In genomic region chr2:50098242-50098641, GRCh38 we compare ENCODE assay signal across 19 cellular contexts.
A peak's percentile ranks its signal among the peaks of the same experiment; 100 is the strongest.
DNase-seq lines count a peak whose midpoint lies in the region; ATAC-seq and TF ChIP-seq lines count a peak whose summit lies in the region.
"Had no signal": no experiment of that assay in that cellular context is flagged by ENCODE, and none has a peak within 500 bp of the region (broad histone marks: within the 10 kb centered on the region; RNA-seq: fewer than 3 reads in every experiment).

No MANE protein-coding gene starts in this region.

- H3K27ac ChIP-seq in HEK293 (ENCODE audit: extremely low read depth, low read depth, low read length) (no peak overlapping the region), endodermal cell (ENCODE audit: low read depth, low read length) (no peak overlapping the region)
- H3K27ac ChIP-seq: BLaER1 treated with 17β-estradiol and CSF1 and Interleukin-3, amounts not matched to agents 10 nM and 100 nM had no signal

- H3K4me3 ChIP-seq in HEK293 (ENCODE audit: low read depth, low read length) (no peak overlapping the region), endodermal cell (ENCODE audit: low read length) (no peak overlapping the region), lower leg skin (ENCODE audit: low read depth, poor library complexity, severe bottlenecking) (no peak overlapping the region)
- H3K4me3 ChIP-seq: BLaER1 treated with 17β-estradiol and CSF1 and Interleukin-3, amounts not matched to agents 10 nM and 100 nM had no signal

- no peak for TF ChIP-seq CTCF in HEK293 (tag by site-specific recombination; IDR thresholded peaks at IDR 0.05)
- no peak for TF ChIP-seq CTCF in endodermal cell (conservative IDR thresholded peaks at IDR 0.05)
- no peak for TF ChIP-seq CTCF in lower leg skin (IDR thresholded peaks at IDR 0.05)

- peaks cover 36% of the 10 kb centered on the region for H3K27me3 ChIP-seq in endodermal cell (ENCODE audit: control insufficient read depth, insufficient read depth, low read length, poor library complexity, severe bottlenecking)
- H3K27me3 ChIP-seq: BLaER1 treated with 17β-estradiol and CSF1 and Interleukin-3, amounts not matched to agents 10 nM and 100 nM had no signal

- TF ChIP-seq POLR2A in lower leg skin (IDR thresholded peaks at IDR 0.05) = no peak

- peaks cover 31% of the 10 kb centered on the region for H3K27me3 Mint-ChIP-seq in endodermal cell (ENCODE audit: insufficient read depth)
- H3K27me3 Mint-ChIP-seq: B cell; CD4-positive, alpha-beta T cell; CD8-positive, alpha-beta memory T cell had no signal

- ATAC-seq in left cardiac atrium (no peak), HG02759 (IDR thresholded peaks at IDR 0.05; ENCODE audit: unreplicated experiment) (no peak)

- no peaks in the 10 kb centered on the region for H3K9me3 ChIP-seq in HEK293 (ENCODE audit: control insufficient read depth, insufficient read depth, low read depth, low read length)
- no peaks in the 10 kb centered on the region for H3K9me3 ChIP-seq in endodermal cell (ENCODE audit: control insufficient read depth, low read length)
- H3K9me3 ChIP-seq: BLaER1 treated with 17β-estradiol and CSF1 and Interleukin-3, amounts not matched to agents 10 nM and 100 nM had no signal

- no peaks in the 10 kb centered on the region for H3K36me3 Mint-ChIP-seq in endodermal cell (ENCODE audit: low read depth)
- H3K36me3 Mint-ChIP-seq: CD14-positive monocyte; CD8-positive, alpha-beta memory T cell had no signal

- no peak overlapping the region for H3K27ac Mint-ChIP-seq in endodermal cell
- H3K27ac Mint-ChIP-seq: B cell; CD14-positive monocyte; CD4-positive, alpha-beta T cell; CD8-positive, alpha-beta memory T cell had no signal

- peaks cover 7% of the 10 kb centered on the region for H3K4me1 Mint-ChIP-seq in endodermal cell
- H3K4me1 Mint-ChIP-seq: B cell; CD14-positive monocyte; CD8-positive, alpha-beta memory T cell had no signal

- H3K4me3 Mint-ChIP-seq in endodermal cell = no peak overlapping the region
- H3K4me3 Mint-ChIP-seq: B cell; CD14-positive monocyte; CD4-positive, alpha-beta T cell; CD8-positive, alpha-beta memory T cell had no signal

- intact Hi-C loops in lower leg skin (cut with DNase I; ENCODE audit: low total_unique reads) (no loop called here), left cardiac atrium (cut with DNase I) (no loop called here)

- H3K36me3 ChIP-seq in HEK293 (ENCODE audit: control insufficient read depth in 2 of 2, insufficient read depth in 1 of 2, low read length in 2 of 2) = no peaks in the 10 kb centered on the region
- H3K36me3 ChIP-seq in endodermal cell (ENCODE audit: control insufficient read depth, insufficient read depth, low read length) = no peaks in the 10 kb centered on the region
- H3K36me3 ChIP-seq: BLaER1 treated with 17β-estradiol and CSF1 and Interleukin-3, amounts not matched to agents 10 nM and 100 nM had no signal

- 65% methylated on average over 1 of the region's 1 CpG; no CpG with 5 or more reads in 1 of the 2 experiments for WGBS in endodermal cell (ENCODE audit: insufficient coverage in 1 of 2, insufficient read length in 1 of 2), 2 experiments
- WGBS in lower leg skin, 2 donors = 46 to 57% methylated on average over 1 of the region's 1 CpG

- DNase-seq in NCI-H526 treated with DMSO at 0.1 percent for 48 hours (lab: John Stamatoyannopoulos, UW) = peak; percentile 58
- DNase-seq in endodermal cell = peak; percentile 48
- peak; percentile 23 for DNase-seq in iPS-NIHi7 (ENCODE audit: extremely low spot score)
- no peak for DNase-seq in lower leg skin (ENCODE audit: low spot score in 2 of 2)
- no peak for DNase-seq in NCI-H187 treated with DMSO at 0.1 percent for 48 hours (lab: John Stamatoyannopoulos, UW)
- no peak for DNase-seq in left cardiac atrium
- DNase-seq: CD4-positive, alpha-beta T cell; CD8-positive, alpha-beta memory T cell; DMS 273 treated with DMSO at 0.1 percent for 48 hours; DMS79; EL; GDM1; H7; HCEC 1CT had no signal

- POLR2A ChIA-PET in HEK293 (lab: Yijun Ruan, JAX) = no interaction called here

- CTCF ChIA-PET in HEK293 (lab: Yijun Ruan, JAX) = no interaction called here

- H3K9me3 Mint-ChIP-seq in endodermal cell = no peaks in the 10 kb centered on the region

- H3K4me1 ChIP-seq in HEK293 (ENCODE audit: control insufficient read depth, insufficient read depth, low read length) (no peaks in the 10 kb centered on the region), endodermal cell (ENCODE audit: control insufficient read depth, insufficient read depth, low read length) (no peaks in the 10 kb centered on the region)
- H3K4me1 ChIP-seq: BLaER1 treated with 17β-estradiol and CSF1 and Interleukin-3, amounts not matched to agents 10 nM and 100 nM had no signal

- no peak overlapping the region for H3K9ac ChIP-seq in endodermal cell (ENCODE audit: extremely low read depth, low read length, poor library complexity, severe bottlenecking)
- H3K9ac ChIP-seq: BLaER1 treated with 17β-estradiol and CSF1 and Interleukin-3, amounts not matched to agents 10 nM and 100 nM had no signal

TF ChIP-seq in HEK293, 187 proteins besides CTCF, POLR2A, EP300 and RAD21:
- no peak for TF ChIP-seq ZNF148 (tag by site-specific recombination; IDR thresholded peaks at IDR 0.05; ENCODE audit: borderline replicate concordance)
- TF ChIP-seq ZNF10 (tag by site-specific recombination; IDR thresholded peaks at IDR 0.05) = no peak
- 0 out of 2 replicates have a peak, but pooled peaks have one; percentile 21 for TF ChIP-seq REST (tag by site-specific recombination; IDR thresholded peaks at IDR 0.05)
- TF ChIP-seq ZNF501 (tag by site-specific recombination; IDR thresholded peaks at IDR 0.05) = no peak
TF ChIP-seq in HEK293: peak in this region for 1.

Comparison
In these comparisons a context has a peak if more than half of its experiments do, and no peak if none do; other contexts are left out.
1. DNase-seq: peak in NCI-H526 treated with DMSO at 0.1 percent for 48 hours (single experiment), endodermal cell (single experiment) and iPS-NIHi7 (single experiment); none in lower leg skin (0 of 2), NCI-H187 treated with DMSO at 0.1 percent for 48 hours (single experiment) and left cardiac atrium (single experiment).